23 cellular contexts compared by ENCODE assay signal in genomic region chr7:101096331-101096956, GRCh38. TPM values are rescaled to one million over a fixed set of nuclear protein-coding genes. Genes with fewer than 3 reads are reported as not detected.
"Had no signal": no experiment of that assay in that cellular context is flagged by ENCODE, and none has a peak within 500 bp of the region (broad histone marks: within the 10 kb centered on the region; RNA-seq: fewer than 3 reads in every experiment).

No MANE protein-coding gene starts in this region.

- DNase-seq: activated CD4-positive, alpha-beta T cell treated with anti-CD3 and anti-CD28 coated beads for 4 hours; activated CD4-positive, alpha-beta T cell treated with anti-CD3 and anti-CD28 coated beads, Interleukin-2, amount 50 U/mL, for 48 hours; activated CD4-positive, CD25-positive, alpha-beta regulatory T cell; activated CD8-positive, alpha-beta memory T cell treated with anti-CD3 and anti-CD28 coated beads, Interleukin-2, amount 50 U/mL, for 48 hours; activated naive CD4-positive, alpha-beta T cell; activated naive CD8-positive, alpha-beta T cell treated with anti-CD3 and anti-CD28 coated beads, Interleukin-2, amount 10 ng/mL, durations not matched to agents 7 days and 5 days; activated T-cell treated with anti-CD3 and anti-CD28 coated beads, Interleukin-2, amount 50 U/mL, for 4 hours; amygdala; cortex of kidney; endodermal cell; foreskin fibroblast; heart right ventricle; lower lobe of right lung; naive B cell; occipital lobe; retina; stimulated activated CD4-positive, alpha-beta T cell treated with anti-CD3 and anti-CD28 coated beads, Interleukin-4, amount 100 ng/mL, for 1 hour; stimulated activated naive CD4-positive, alpha-beta T cell treated with Interleukin-2 at 50 U/mL for 16 hours; T1000; tibial artery had no signal

- H3K27ac ChIP-seq: cardiac muscle cell, epithelial cell of prostate, heart right ventricle, lower lobe of right lung, tibial artery had no signal

- H3K27me3 ChIP-seq: cardiac muscle cell, tibial artery had no signal

- H3K4me3 ChIP-seq: cardiac muscle cell, heart right ventricle, lower lobe of right lung, tibial artery had no signal

- ATAC-seq: activated T-cell treated with anti-CD3 and anti-CD28 coated beads, Interleukin-2, amount 50 U/mL, for 4 hours; heart right ventricle; lower lobe of right lung had no signal

- H3K36me3 ChIP-seq: cardiac muscle cell had no signal

- H3K9me3 ChIP-seq: heart right ventricle, lower lobe of right lung, tibial artery had no signal

RNA-seq across cellular contexts. Expression of gene SERPINE1, which starts 30.5 kb away (rescaled TPM):
- total RNA-seq: T-helper 1 cell treated with Interleukin-12 subunit alpha and Interleukin-12 subunit beta and Interleukin-4 antibody, amounts not matched to agents 30 ng/mL and 1 ng/mL, for 36 hours had no signal
